In the genomic region with DNA sequence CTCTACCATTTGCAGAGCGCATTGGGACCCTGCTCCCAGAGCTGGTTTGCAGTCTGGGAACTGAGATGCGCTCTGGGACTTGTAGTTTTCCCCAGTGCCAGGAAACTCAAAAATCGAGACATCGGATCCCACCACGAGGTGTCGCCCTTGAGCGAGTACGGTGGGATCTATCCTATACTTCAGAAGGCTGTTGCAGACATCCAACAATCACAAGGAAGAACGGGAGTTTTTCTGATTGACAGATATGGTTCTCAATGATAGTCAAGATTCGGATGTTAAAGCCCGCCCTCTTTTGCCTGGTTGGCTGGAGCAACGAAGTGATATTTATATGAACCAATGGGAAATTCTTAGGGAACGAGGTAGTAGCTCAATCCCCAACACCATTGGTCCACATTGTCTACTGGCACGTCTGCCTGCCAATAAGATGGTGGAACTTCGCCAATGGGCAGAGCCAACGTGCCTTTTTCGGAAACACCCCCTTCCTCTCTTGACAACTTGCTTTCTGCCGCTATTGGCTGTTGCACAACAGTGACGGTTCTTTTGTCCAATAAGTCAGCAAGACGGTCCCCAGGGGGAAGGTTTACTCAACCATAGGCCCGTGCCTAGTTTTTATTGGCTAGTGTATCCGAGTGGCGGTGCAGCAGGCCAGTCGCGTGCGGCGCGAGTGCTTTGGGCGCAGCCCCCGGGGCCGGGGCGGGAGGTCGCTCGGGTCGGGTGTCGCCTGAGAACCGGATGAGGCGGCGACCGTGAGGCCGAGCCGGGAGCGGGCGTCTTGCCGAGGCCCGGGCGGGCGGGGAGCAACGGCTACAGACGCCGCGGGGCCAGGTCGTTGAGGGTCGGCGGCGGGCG, we compare ENCODE assay signal across 8 cellular contexts. TPM values are rescaled to one million over a fixed set of nuclear protein-coding genes. Genes with fewer than 3 reads are reported as not detected.
DNase-seq lines count a peak whose midpoint lies in the region; FAIRE-seq and TF ChIP-seq lines count a peak whose summit lies in the region.

Gene DNM2 (plus strand): TSS at position 724 of the 849 bp plus-strand sequence. CDS start 164 bp downstream, outside the sequence.

- no peaks in the 10 kb centered on the region for H3K9me2 ChIP-seq in MM.1S (replicated peaks; ENCODE audit: insufficient read depth, low read length)

- peaks cover 45% of the 10 kb centered on the region for H3K79me2 ChIP-seq in MM.1S (ENCODE audit: low read length)
- H3K79me2 ChIP-seq in neural progenitor cell (ENCODE audit: low read depth): peaks cover 46% of the 10 kb centered on the region

- peak within 1 kb of the TSS; percentile 78 for H3K27ac Mint-ChIP-seq in neural progenitor cell

- H3K4me3 ChIP-seq in HAP-1: peak within 1 kb of the TSS; percentile 81
- peak within 1 kb of the TSS; percentile 98 for H3K4me3 ChIP-seq in MM.1S (ENCODE audit: low read length)
- H3K4me3 ChIP-seq in foreskin fibroblast (ENCODE audit: low read depth in 1 of 2, low read length in 2 of 2): peak within 1 kb of the TSS; percentile 74 to 83
- H3K4me3 ChIP-seq in neural progenitor cell: peak within 1 kb of the TSS; percentile 98
- H3K4me3 ChIP-seq in subcutaneous abdominal adipose tissue (ENCODE audit: low read depth in 1 of 5, low read length in 5 of 5): peak within 1 kb of the TSS; percentile 82 to 98 (median 90)

- peaks cover 23% of the 10 kb centered on the region for H4K20me1 ChIP-seq in MM.1S (ENCODE audit: insufficient read depth, low read length)
- peaks cover 38% of the 10 kb centered on the region for H4K20me1 ChIP-seq in neural progenitor cell (ENCODE audit: low read depth)

- H3K9me3 Mint-ChIP-seq in neural progenitor cell: no peaks in the 10 kb centered on the region

- peaks cover 2% of the 10 kb centered on the region for H3K27me3 Mint-ChIP-seq in neural progenitor cell (ENCODE audit: insufficient read depth, low read depth)

- peak within 1 kb of the TSS; percentile 59; the same call in 1 of the 2 replicates for H3K27ac ChIP-seq in MM.1S (ENCODE audit: low read length)
- H3K27ac ChIP-seq in neural progenitor cell: peak within 1 kb of the TSS; percentile 74
- peak within 1 kb of the TSS; percentile 84 for H3K27ac ChIP-seq in subcutaneous abdominal adipose tissue (ENCODE audit: low read depth, low read length)

- peaks cover 2% of the 10 kb centered on the region for H3K36me3 Mint-ChIP-seq in neural progenitor cell

- peak within 1 kb of the TSS; percentile 96 for H3K4me3 Mint-ChIP-seq in neural progenitor cell

- no peaks in the 10 kb centered on the region for H3K27me3 ChIP-seq in HAP-1 (ENCODE audit: low read depth)
- no peaks in the 10 kb centered on the region for H3K27me3 ChIP-seq in MM.1S (replicated peaks; ENCODE audit: insufficient read depth, low read length)
- H3K27me3 ChIP-seq in neural progenitor cell: no peaks in the 10 kb centered on the region
- peaks cover 0 to 6% (median 0%) of the 10 kb centered on the region in 5 donors for H3K27me3 ChIP-seq in subcutaneous abdominal adipose tissue (ENCODE audit: control insufficient read depth in 5 of 5, insufficient read depth in 4 of 5, low read length in 5 of 5)

- H3K9me3 ChIP-seq in HAP-1 (no peaks in the 10 kb centered on the region), MM.1S (replicated peaks; ENCODE audit: insufficient read depth, low read length) (no peaks in the 10 kb centered on the region), neural progenitor cell (ENCODE audit: low read depth) (no peaks in the 10 kb centered on the region), subcutaneous abdominal adipose tissue (ENCODE audit: control insufficient read depth in 5 of 5, low read length in 5 of 5) (no peaks in the 10 kb centered on the region)

- peak; percentile 100 for FAIRE-seq in G401.6 (lab: Jason Lieb, UNC)

- H3K4me1 Mint-ChIP-seq in neural progenitor cell: peaks cover 14% of the 10 kb centered on the region

- H2AFZ ChIP-seq in MM.1S (ENCODE audit: low read length) (peak within 1 kb of the TSS; percentile 94), neural progenitor cell (replicated peaks) (peak within 1 kb of the TSS; percentile 91)

- H3F3A ChIP-seq in MM.1S (ENCODE audit: insufficient read depth, low read length) (no peaks in the 10 kb centered on the region), neural progenitor cell (ENCODE audit: low read depth) (peaks cover 11% of the 10 kb centered on the region)

- H3K4me1 ChIP-seq in HAP-1: peaks cover 9% of the 10 kb centered on the region
- H3K4me1 ChIP-seq in MM.1S (ENCODE audit: low read length): peaks cover 11% of the 10 kb centered on the region; the same call in 1 of the 2 replicates
- peaks cover 10% of the 10 kb centered on the region for H3K4me1 ChIP-seq in neural progenitor cell
- peaks cover 11 to 33% (median 29%) of the 10 kb centered on the region in 5 donors for H3K4me1 ChIP-seq in subcutaneous abdominal adipose tissue (ENCODE audit: control insufficient read depth in 5 of 5, insufficient read depth in 5 of 5, low read length in 5 of 5)

- H3K4me2 ChIP-seq in MM.1S (ENCODE audit: low read depth, low read length): peak within 1 kb of the TSS; percentile 90
- H3K4me2 ChIP-seq in neural progenitor cell: peak within 1 kb of the TSS; percentile 96

- DNase-seq in HAP-1 (ENCODE audit: low spot score in 2 of 2): peak; percentile 99 to 100
- DNase-seq in MM.1S: peak; percentile 100
- peak; percentile 100 for DNase-seq in SIG-M5 treated with dmso at 0.1 percent for 504 hours (lab: John Stamatoyannopoulos, UW; ENCODE audit: unreplicated experiment)
- peak; percentile 97 for DNase-seq in activated gamma-delta T cell treated with anti-CD3 and anti-CD28 coated beads, Interleukin-2, amount 50 U/mL, for 16 hours (ENCODE audit: low read depth)
- DNase-seq in foreskin fibroblast: peak; percentile 100
- peak; percentile 100 for DNase-seq in neural progenitor cell (ENCODE audit: low spot score)

- TF ChIP-seq CTCF in MM.1S (IDR thresholded peaks at IDR 0.05; ENCODE audit: low read length) (peak; percentile 82), foreskin fibroblast (IDR thresholded peaks at IDR 0.05; ENCODE audit: low read depth, low read length) (peak; percentile 76), neural progenitor cell (IDR thresholded peaks at IDR 0.05) (peak; percentile 89)

- in situ Hi-C loops in HAP-1 (cut with MboI; ENCODE audit: low sequenced_read_pairs): no loop called here

- peaks cover 10% of the 10 kb centered on the region for H3K36me3 ChIP-seq in HAP-1 (replicated peaks)
- H3K36me3 ChIP-seq in MM.1S (replicated peaks; ENCODE audit: insufficient read depth, low read length): no peaks in the 10 kb centered on the region
- no peaks in the 10 kb centered on the region for H3K36me3 ChIP-seq in neural progenitor cell
- peaks cover 0 to 17% (median 14%) of the 10 kb centered on the region in 5 donors for H3K36me3 ChIP-seq in subcutaneous abdominal adipose tissue (ENCODE audit: control insufficient read depth in 5 of 5, insufficient read depth in 5 of 5, low read length in 5 of 5)

- H3K9ac ChIP-seq in MM.1S (ENCODE audit: low read length) (peak within 1 kb of the TSS; percentile 89), neural progenitor cell (peak within 1 kb of the TSS; percentile 89), subcutaneous abdominal adipose tissue (ENCODE audit: low read length in 5 of 5) (peak within 1 kb of the TSS; percentile 71 to 99 (median 92))

RNA-seq across cellular contexts. Expression of gene DNM2, which starts in this region (rescaled TPM):
- total RNA-seq in neural progenitor cell (ENCODE audit: low replicate concordance): 49.9 and 101 TPM in 2 replicates

Comparison
In these comparisons a context has a peak if more than half of its experiments do, and no peak if none do; other contexts are left out.
1. Peak in every context shown above with its lines: DNase-seq, H3K4me3 ChIP-seq and H3K27ac ChIP-seq.